In the genomic region with DNA sequence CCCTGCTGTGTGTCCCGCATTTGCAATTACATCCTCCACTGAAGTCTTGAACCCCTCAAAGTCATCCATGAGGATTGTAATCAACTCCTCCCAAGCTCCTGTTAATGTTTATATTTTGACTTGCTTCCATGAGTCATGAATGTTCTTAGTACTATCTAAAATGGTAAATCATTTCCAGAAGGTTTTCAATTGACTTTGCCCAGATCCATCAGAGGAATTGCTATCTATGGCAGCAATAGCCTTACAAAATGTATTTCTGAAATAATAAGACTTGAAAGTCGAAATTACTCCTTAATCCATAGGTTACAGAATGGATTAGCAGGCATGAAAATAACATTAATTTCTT, we compare ENCODE assay signal across 21 cellular contexts. TPM values are rescaled to one million over a fixed set of nuclear protein-coding genes. Genes with fewer than 3 reads are reported as not detected.
DNase-seq lines count a peak whose midpoint lies in the region; ATAC-seq, FAIRE-seq and TF ChIP-seq lines count a peak whose summit lies in the region.
"Had no signal": no experiment of that assay in that cellular context is flagged by ENCODE, and none has a peak within 500 bp of the region (broad histone marks: within the 10 kb centered on the region; RNA-seq: fewer than 3 reads in every experiment).

No MANE protein-coding gene starts in this region.

- peak overlapping the region; percentile 40 for H3K4me3 Mint-ChIP-seq in natural killer cell
- H3K4me3 Mint-ChIP-seq in natural killer cell treated with Interleukin-12 subunit alpha and Interleukin-12 subunit beta and Interleukin-15 and Interleukin-18, amount 100 ng/mL, for 72 hours: no peak overlapping the region
- H3K4me3 Mint-ChIP-seq in activated naive CD8-positive, alpha-beta T cell treated with anti-CD3 and anti-CD28 coated beads, Interleukin-2, amount 50 U/mL, for 24 hours: no peak overlapping the region

- no peaks in the 10 kb centered on the region for H3K9me3 Mint-ChIP-seq in natural killer cell
- no peaks in the 10 kb centered on the region for H3K9me3 Mint-ChIP-seq in natural killer cell treated with Interleukin-12 subunit alpha and Interleukin-12 subunit beta and Interleukin-15 and Interleukin-18, amount 100 ng/mL, for 72 hours
- no peaks in the 10 kb centered on the region for H3K9me3 Mint-ChIP-seq in activated naive CD8-positive, alpha-beta T cell treated with anti-CD3 and anti-CD28 coated beads, Interleukin-2, amount 50 U/mL, for 24 hours

- peak; percentile 73 for FAIRE-seq in RCC 7860 (lab: Jason Lieb, UNC)
- FAIRE-seq: GM18507, H54 had no signal

- peaks cover 16 to 18% of the 10 kb centered on the region in 2 donors for H3K4me1 Mint-ChIP-seq in natural killer cell
- peaks cover 18 to 22% of the 10 kb centered on the region in 2 donors for H3K4me1 Mint-ChIP-seq in natural killer cell treated with Interleukin-12 subunit alpha and Interleukin-12 subunit beta and Interleukin-15 and Interleukin-18, amount 100 ng/mL, for 72 hours (ENCODE audit: low read depth in 2 of 2)
- H3K4me1 Mint-ChIP-seq in activated naive CD8-positive, alpha-beta T cell treated with anti-CD3 and anti-CD28 coated beads, Interleukin-2, amount 50 U/mL, for 24 hours: peaks cover 25% of the 10 kb centered on the region

- H3K36me3 Mint-ChIP-seq in natural killer cell: no peaks in the 10 kb centered on the region
- peaks cover 7% of the 10 kb centered on the region for H3K36me3 Mint-ChIP-seq in natural killer cell treated with Interleukin-12 subunit alpha and Interleukin-12 subunit beta and Interleukin-15 and Interleukin-18, amount 100 ng/mL, for 72 hours
- peaks cover 5% of the 10 kb centered on the region for H3K36me3 Mint-ChIP-seq in activated naive CD8-positive, alpha-beta T cell treated with anti-CD3 and anti-CD28 coated beads, Interleukin-2, amount 50 U/mL, for 24 hours (ENCODE audit: low read depth)

- no peak overlapping the region for H3K4me3 ChIP-seq in thyroid gland (replicated peaks in 1 of 3)
- H3K4me3 ChIP-seq in left ventricle myocardium inferior: no peak overlapping the region
- H3K4me3 ChIP-seq: SJSA1 had no signal

- no peaks in the 10 kb centered on the region for H3K27me3 Mint-ChIP-seq in natural killer cell (ENCODE audit: low read depth in 2 of 2)
- H3K27me3 Mint-ChIP-seq in natural killer cell treated with Interleukin-12 subunit alpha and Interleukin-12 subunit beta and Interleukin-15 and Interleukin-18, amount 100 ng/mL, for 72 hours: peaks cover 0 to 2% of the 10 kb centered on the region in 2 donors
- H3K27me3 Mint-ChIP-seq in activated naive CD8-positive, alpha-beta T cell treated with anti-CD3 and anti-CD28 coated beads, Interleukin-2, amount 50 U/mL, for 24 hours: no peaks in the 10 kb centered on the region

- TF ChIP-seq POLR2A in thyroid gland (IDR thresholded peaks at IDR 0.05): no peak

- H3K36me3 ChIP-seq in thyroid gland (no peaks in the 10 kb centered on the region), left ventricle myocardium inferior (no peaks in the 10 kb centered on the region)
- H3K36me3 ChIP-seq: BE2C had no signal

- ATAC-seq in natural killer cell: no peak
- ATAC-seq in natural killer cell treated with Interleukin-12 subunit alpha and Interleukin-12 subunit beta and Interleukin-15 and Interleukin-18, amount 100 ng/mL, for 72 hours: no peak
- no peak for ATAC-seq in activated naive CD8-positive, alpha-beta T cell treated with anti-CD3 and anti-CD28 coated beads, Interleukin-2, amount 50 U/mL, for 24 hours
- ATAC-seq: Right ventricle myocardium inferior had no signal

- DNase-seq in natural killer cell (no peak), RCC 7860 (ENCODE audit: low spot score) (no peak), kidney glomerular epithelial cell (lab: John Stamatoyannopoulos, UW) (peak; percentile 16), thyroid gland (no peak), left ventricle myocardium inferior (no peak)
- no peak for DNase-seq in natural killer cell treated with Interleukin-12 subunit alpha and Interleukin-12 subunit beta and Interleukin-15 and Interleukin-18, amount 100 ng/mL, for 72 hours (ENCODE audit: low spot score)
- no peak for DNase-seq in activated naive CD8-positive, alpha-beta T cell treated with anti-CD3 and anti-CD28 coated beads, Interleukin-2, amount 50 U/mL, for 24 hours
- DNase-seq in stimulated activated naive CD4-positive, alpha-beta T cell treated with Interleukin-2 at 50 U/mL for 16 hours (lab: John Stamatoyannopoulos, UW): no peak
- DNase-seq: BE2C, DND-41, GDM1, Kasumi-1, NCI-H1694, NCI-H2081 treated with DMSO at 0.1 percent for 48 hours, NCI-H2171 treated with DMSO at 0.1 percent for 48 hours, NCI-H524 treated with DMSO at 0.1 percent for 48 hours, NCI-H82 had no signal

- 88 to 93% methylated on average over 2 of the region's 2 CpGs for WGBS in thyroid gland, 2 donors

- H3K27ac ChIP-seq in thyroid gland: no peak overlapping the region
- no peak overlapping the region for H3K27ac ChIP-seq in left ventricle myocardium inferior (replicated peaks)
- H3K27ac ChIP-seq: SJSA1 had no signal

- intact Hi-C loops in natural killer cell (cut with micrococcal nuclease): loop anchor here (10.0 kb wide), 1 partner anchor 1551 kb away; a partner anchor contains a TSS
- intact Hi-C loops in thyroid gland (cut with DNase I): no loop called here
- intact Hi-C loops in left ventricle myocardium inferior (cut with micrococcal nuclease): no loop called here

- H3K9me3 ChIP-seq in thyroid gland: no peaks in the 10 kb centered on the region
- no peaks in the 10 kb centered on the region for H3K9me3 ChIP-seq in left ventricle myocardium inferior (replicated peaks)
- H3K9me3 ChIP-seq: BE2C had no signal

- H3K27me3 ChIP-seq in thyroid gland (no peaks in the 10 kb centered on the region), left ventricle myocardium inferior (ENCODE audit: low read depth) (no peaks in the 10 kb centered on the region)
- H3K27me3 ChIP-seq: BE2C, SJSA1 had no signal

- H3K4me1 ChIP-seq in thyroid gland (peaks cover 3 to 10% of the 10 kb centered on the region in 2 donors), left ventricle myocardium inferior (peaks cover 24% of the 10 kb centered on the region)
- H3K4me1 ChIP-seq: BE2C had no signal

- TF ChIP-seq CTCF in natural killer cell (IDR thresholded peaks at IDR 0.05): no peak
- TF ChIP-seq CTCF in thyroid gland (IDR thresholded peaks at IDR 0.05): no peak
- TF ChIP-seq CTCF in left ventricle myocardium inferior (IDR thresholded peaks at IDR 0.05; ENCODE audit: borderline replicate concordance): no peak

- peak overlapping the region in 1 of 2 donors; percentile 34 for H3K27ac Mint-ChIP-seq in natural killer cell
- H3K27ac Mint-ChIP-seq in natural killer cell treated with Interleukin-12 subunit alpha and Interleukin-12 subunit beta and Interleukin-15 and Interleukin-18, amount 100 ng/mL, for 72 hours: no peak overlapping the region
- no peak overlapping the region for H3K27ac Mint-ChIP-seq in activated naive CD8-positive, alpha-beta T cell treated with anti-CD3 and anti-CD28 coated beads, Interleukin-2, amount 50 U/mL, for 24 hours

RNA-seq across cellular contexts. Expression of a gene that starts 2.5 kb away (rescaled TPM):
- 10 to 100 TPM; 18.3 to 23.0 (median 18.8) TPM for total RNA-seq in natural killer cell
- 10 to 100 TPM; 14.2 to 18.0 TPM for total RNA-seq in natural killer cell treated with Interleukin-12 subunit alpha and Interleukin-12 subunit beta and Interleukin-15 and Interleukin-18, amount 100 ng/mL, for 72 hours
- 10 to 100 TPM in 1 of 4 donors, 1 to 10 TPM in 3; 5.1 to 13.3 (median 6.2) TPM for total RNA-seq in thyroid gland
- total RNA-seq in left ventricle myocardium inferior: 12.5 TPM

RNA-seq across cellular contexts. Expression of a gene that starts 50.7 kb away (rescaled TPM):
- total RNA-seq in natural killer cell: 1 to 10 TPM in 2 of 3 donors, under 1 TPM in 1; 0.64 to 1.3 (median 1.2) TPM
- 10 to 100 TPM; 10.0 to 10.4 TPM for total RNA-seq in natural killer cell treated with Interleukin-12 subunit alpha and Interleukin-12 subunit beta and Interleukin-15 and Interleukin-18, amount 100 ng/mL, for 72 hours
- total RNA-seq in thyroid gland: 10 to 100 TPM in 3 of 4 donors, 1 to 10 TPM in 1; 5.5 to 19.2 (median 13.2) TPM
- total RNA-seq in left ventricle myocardium inferior: 17.8 TPM
